Comparison of ENCODE assay signal across 10 cellular contexts in genomic region chr13:110089815-110090214, GRCh38.
DNase-seq lines count a peak whose midpoint lies in the region; TF ChIP-seq lines count a peak whose summit lies in the region.
"Had no signal": no experiment of that assay in that cellular context is flagged by ENCODE, and none has a peak within 500 bp of the region (broad histone marks: within the 10 kb centered on the region; RNA-seq: fewer than 3 reads in every experiment).

No MANE protein-coding gene starts in this region.

- no peak for DNase-seq in chondrocyte (ENCODE audit: low spot score)
- DNase-seq in progenitor cell of endocrine pancreas (ENCODE audit: low spot score, unreplicated experiment) = no peak
- no peak for DNase-seq in effector CD8-positive, alpha-beta T cell (lab: John Stamatoyannopoulos, UW)
- no peak for DNase-seq in stimulated activated CD4-positive, alpha-beta T cell treated with anti-CD3 and anti-CD28 coated beads, Interleukin-4, amount 100 ng/mL, for 4 hours
- no peak for DNase-seq in activated CD8-positive, alpha-beta memory T cell treated with anti-CD3 and anti-CD28 coated beads, Interleukin-2, amount 50 U/mL, for 48 hours
- DNase-seq: DMS 273 treated with DMSO at 0.1 percent for 48 hours, NCI-H2081 treated with DMSO at 0.1 percent for 48 hours, Right ventricle myocardium superior had no signal

- no peak overlapping the region for H3K4me2 ChIP-seq in Loucy (ENCODE audit: low read depth, low read length, poor library complexity, severe bottlenecking)

- TF ChIP-seq CTCF in GM12872 (IDR thresholded peaks at IDR 0.05; ENCODE audit: insufficient read depth, low read depth, low read length) (peak; percentile 45; the same call in 2 of the 3 replicates), Loucy (conservative IDR thresholded peaks at IDR 0.05; ENCODE audit: low read length) (peak; percentile 39), chondrocyte (IDR thresholded peaks at IDR 0.05) (peak; percentile 61), progenitor cell of endocrine pancreas (IDR thresholded peaks at IDR 0.05; ENCODE audit: unreplicated experiment) (peak; percentile 42)

- H3K4me3 Mint-ChIP-seq in chondrocyte (ENCODE audit: unreplicated experiment) (no peak overlapping the region), progenitor cell of endocrine pancreas (ENCODE audit: low read depth) (no peak overlapping the region)

- H3K79me2 ChIP-seq in Loucy (ENCODE audit: insufficient read depth, low read length) = no peaks in the 10 kb centered on the region

- no peaks in the 10 kb centered on the region for H4K20me1 ChIP-seq in Loucy (ENCODE audit: insufficient read depth, low read length, poor library complexity, severe bottlenecking)

- no peak overlapping the region for H2AFZ ChIP-seq in Loucy (ENCODE audit: low read length)

- peaks cover 10% of the 10 kb centered on the region for H3K4me1 Mint-ChIP-seq in chondrocyte (ENCODE audit: low read depth)
- H3K4me1 Mint-ChIP-seq in progenitor cell of endocrine pancreas (ENCODE audit: low read depth) = peaks cover 8% of the 10 kb centered on the region

- H3K9me3 ChIP-seq in Loucy (ENCODE audit: insufficient read depth, low read depth, low read length) = no peaks in the 10 kb centered on the region

- no peaks in the 10 kb centered on the region for H3K27me3 ChIP-seq in Loucy (ENCODE audit: insufficient read depth, low read length, poor library complexity, severe bottlenecking)

- no peaks in the 10 kb centered on the region for H3K36me3 ChIP-seq in Loucy (ENCODE audit: insufficient read depth, low read length)

- H3K27me3 Mint-ChIP-seq in chondrocyte (ENCODE audit: low read depth) = no peaks in the 10 kb centered on the region
- no peaks in the 10 kb centered on the region for H3K27me3 Mint-ChIP-seq in progenitor cell of endocrine pancreas

- H3K9me2 ChIP-seq in Loucy (replicated peaks; ENCODE audit: low read depth, low read length) = no peaks in the 10 kb centered on the region

- H3K36me3 Mint-ChIP-seq in chondrocyte (ENCODE audit: low read depth) = peaks cover 7% of the 10 kb centered on the region
- H3K36me3 Mint-ChIP-seq in progenitor cell of endocrine pancreas (ENCODE audit: insufficient read depth) = no peaks in the 10 kb centered on the region

- H3K9ac ChIP-seq in Loucy (ENCODE audit: low read depth, low read length, poor library complexity, severe bottlenecking) = no peak overlapping the region

- no peaks in the 10 kb centered on the region for H3K4me1 ChIP-seq in Loucy (ENCODE audit: insufficient read depth, low read length, poor library complexity, severe bottlenecking)

- H3K27ac Mint-ChIP-seq in chondrocyte (ENCODE audit: unreplicated experiment) (no peak overlapping the region), progenitor cell of endocrine pancreas (no peak overlapping the region)

- H3F3A ChIP-seq in Loucy (ENCODE audit: low read depth) = no peaks in the 10 kb centered on the region

- H3K4me3 ChIP-seq in Loucy (ENCODE audit: low read length, poor library complexity, severe bottlenecking) = no peak overlapping the region

- H3K9me3 Mint-ChIP-seq in chondrocyte (ENCODE audit: low read depth) (peaks cover 20% of the 10 kb centered on the region), progenitor cell of endocrine pancreas (ENCODE audit: low read depth) (peaks cover 11% of the 10 kb centered on the region)
